ENCODE assay signal across 26 cellular contexts in genomic region chr6:103895136-103895535, GRCh38.
"Had no signal": no experiment of that assay in that cellular context is flagged by ENCODE, and none has a peak within 500 bp of the region (broad histone marks: within the 10 kb centered on the region; RNA-seq: fewer than 3 reads in every experiment).

No MANE protein-coding gene starts in this region.

- DNase-seq: activated CD4-positive, alpha-beta T cell treated with anti-CD3 and anti-CD28 coated beads for 48 hours; activated CD4-positive, alpha-beta T cell treated with anti-CD3 and anti-CD28 coated beads, Interleukin-2, amount 50 U/mL, for 4 hours; activated CD4-positive, CD25-positive, alpha-beta regulatory T cell treated with anti-CD3 and anti-CD28 coated beads, Interleukin-2, amount 50 U/mL, for 72 hours; activated CD8-positive, alpha-beta memory T cell treated with anti-CD3 and anti-CD28 coated beads, Interleukin-2, amount 50 U/mL, for 48 hours; activated CD8-positive, alpha-beta T cell treated with anti-CD3 and anti-CD28 coated beads, Interleukin-2, amount 10 ng/mL, durations not matched to agents 7 days and 5 days; activated naive CD4-positive, alpha-beta T cell treated with anti-CD3 and anti-CD28 coated beads, Interleukin-2, amount 50 U/mL, for 16 hours; activated naive CD8-positive, alpha-beta T cell treated with anti-CD3 and anti-CD28 coated beads, Interleukin-2, amount 10 ng/mL, durations not matched to agents 7 days and 5 days; activated T-cell treated with anti-CD3 and anti-CD28 coated beads, Interleukin-2, amount 50 U/mL, for 1 hour; adrenal gland; anterior cingulate cortex; cerebellar nuclear complex; NCI-H1092 treated with DMSO at 0.1 percent for 48 hours; NCI-H1417 treated with DMSO at 0.1 percent for 48 hours; NCI-H1694; NCI-H2029; NCI-H2107; NCI-H2171 treated with DMSO at 0.1 percent for 48 hours; NCI-H226; NCI-H526; NCI-H82; Peyer's patch; Right ventricle myocardium superior; T-helper 17 cell; T-helper 9 cell had no signal

- H3K9me3 ChIP-seq: adrenal gland, Peyer's patch, SJSA1 had no signal

- ATAC-seq: activated CD8-positive, alpha-beta T cell treated with anti-CD3 and anti-CD28 coated beads, Interleukin-2, amount 10 ng/mL, durations not matched to agents 7 days and 5 days; T-helper 17 cell; WTC11 had no signal

- H3K4me3 ChIP-seq: adrenal gland, Peyer's patch, SJSA1 had no signal

- H3K36me3 ChIP-seq: adrenal gland, Peyer's patch, SJSA1 had no signal

- H3K27me3 ChIP-seq: adrenal gland, Peyer's patch, SJSA1 had no signal
